Comparison of ENCODE assay signal across 8 cellular contexts in genomic region chr15:101242160-101242998, GRCh38.
DNase-seq lines count a peak whose midpoint lies in the region; ATAC-seq and TF ChIP-seq lines count a peak whose summit lies in the region.

No MANE protein-coding gene starts in this region.

- H3K9ac ChIP-seq in Loucy (ENCODE audit: low read depth, low read length, poor library complexity, severe bottlenecking): peak overlapping the region; percentile 83

- DNase-seq in GM06990 (ENCODE audit: extremely low read depth, insufficient read length) (peak; percentile 57), activated T-cell treated with anti-CD3 and anti-CD28 coated beads for 24 hours (ENCODE audit: low read depth) (peak; percentile 33), globus pallidus (ENCODE audit: low spot score) (peak; percentile 28), NCI-H446 (lab: John Stamatoyannopoulos, UW) (no peak), inferior parietal cortex (ENCODE audit: extremely low spot score) (no peak)
- peak; percentile 28 for DNase-seq in stimulated activated naive CD4-positive, alpha-beta T cell treated with Interleukin-2 at 50 U/mL for 16 hours (lab: John Stamatoyannopoulos, UW)

- peaks cover 100% of the 10 kb centered on the region for H3K79me2 ChIP-seq in Loucy (ENCODE audit: insufficient read depth, low read length)

- H3K27me3 ChIP-seq in GM06990 (replicated peaks; ENCODE audit: control insufficient read depth, insufficient read depth, low read length): no peaks in the 10 kb centered on the region
- H3K27me3 ChIP-seq in Loucy (ENCODE audit: insufficient read depth, low read length, poor library complexity, severe bottlenecking): no peaks in the 10 kb centered on the region

- peaks cover 22% of the 10 kb centered on the region for H3F3A ChIP-seq in Loucy (ENCODE audit: low read depth)

- TF ChIP-seq CTCF in GM06990 (IDR thresholded peaks at IDR 0.05; ENCODE audit: insufficient read depth, low read length, poor library complexity, severe bottlenecking): no peak
- TF ChIP-seq CTCF in Loucy (conservative IDR thresholded peaks at IDR 0.05; ENCODE audit: low read length): no peak

- ATAC-seq in GM21529 (IDR thresholded peaks at IDR 0.05; ENCODE audit: unreplicated experiment): peak; percentile 82

- peaks cover 76% of the 10 kb centered on the region for H4K20me1 ChIP-seq in Loucy (ENCODE audit: insufficient read depth, low read length, poor library complexity, severe bottlenecking)

- H2AFZ ChIP-seq in Loucy (ENCODE audit: low read length): no peak overlapping the region

- H3K9me2 ChIP-seq in Loucy (replicated peaks; ENCODE audit: low read depth, low read length): no peaks in the 10 kb centered on the region

- H3K36me3 ChIP-seq in GM06990 (ENCODE audit: control insufficient read depth, insufficient read depth, low read length) (no peaks in the 10 kb centered on the region), Loucy (ENCODE audit: insufficient read depth, low read length) (no peaks in the 10 kb centered on the region)

- H3K4me3 ChIP-seq in GM06990 (replicated peaks; ENCODE audit: low read depth, low read length) (no peak overlapping the region), Loucy (ENCODE audit: low read length, poor library complexity, severe bottlenecking) (peak overlapping the region; percentile 80)

- peaks cover 95% of the 10 kb centered on the region for H3K4me1 ChIP-seq in Loucy (ENCODE audit: insufficient read depth, low read length, poor library complexity, severe bottlenecking)

- no peaks in the 10 kb centered on the region for H3K9me3 ChIP-seq in Loucy (ENCODE audit: insufficient read depth, low read depth, low read length)

- H3K4me2 ChIP-seq in Loucy (ENCODE audit: low read depth, low read length, poor library complexity, severe bottlenecking): peak overlapping the region; percentile 96

Comparison
In these comparisons a context has a peak if more than half of its experiments do, and no peak if none do; other contexts are left out.
1. DNase-seq: peak in GM06990 (single experiment), activated T-cell treated with anti-CD3 and anti-CD28 coated beads for 24 hours (single experiment), globus pallidus (single experiment) and stimulated activated naive CD4-positive, alpha-beta T cell treated with Interleukin-2 at 50 U/mL for 16 hours (single experiment); none in NCI-H446 (0 of 2) and inferior parietal cortex (single experiment).